Comparison of ENCODE assay signal across 30 cellular contexts in genomic region chr2:235223011-235223410, GRCh38.
"Had no signal": no experiment of that assay in that cellular context is flagged by ENCODE, and none has a peak within 500 bp of the region (broad histone marks: within the 10 kb centered on the region; RNA-seq: fewer than 3 reads in every experiment).

No MANE protein-coding gene starts in this region.

- H3K36me3 ChIP-seq: brain microvascular endothelial cell, right lobe of liver, stomach, thyroid gland, upper lobe of left lung, vagina had no signal

- ATAC-seq: effector memory CD8-positive, alpha-beta T cell; esophagus mucosa; left cardiac atrium; left ventricle myocardium superior; mucosa of descending colon; right lobe of liver; stimulated activated effector memory CD8-positive, alpha-beta T cell treated with anti-CD3 and anti-CD28 coated beads, Interleukin-12 subunit alpha, Interleukin-12 subunit beta, amount 100 ng/mL, for 72 hours; T-helper 17 cell had no signal

- H3K4me3 ChIP-seq: mucosa of descending colon, right lobe of liver, skin epidermis, stomach, thyroid gland, upper lobe of left lung, vagina had no signal

- H3K9me3 ChIP-seq: mucosa of descending colon, right lobe of liver, stomach, thyroid gland, upper lobe of left lung, vagina had no signal

- H3K4me1 ChIP-seq: right lobe of liver, stomach, thyroid gland, upper lobe of left lung, vagina had no signal

- DNase-seq: activated CD4-positive, alpha-beta memory T cell treated with anti-CD3 and anti-CD28 coated beads for 36 hours; activated CD4-positive, alpha-beta T cell treated with anti-CD3 and anti-CD28 coated beads, Interleukin-2, amount 10 ng/mL, durations not matched to agents 24 days and 14 days; activated CD4-positive, CD25-positive, alpha-beta regulatory T cell treated with anti-CD3 and anti-CD28 coated beads, Interleukin-2, amount 50 U/mL, for 72 hours; activated CD8-positive, alpha-beta memory T cell treated with anti-CD3 and anti-CD28 coated beads, Interleukin-2, amount 50 U/mL, for 4 hours; activated gamma-delta T cell; activated naive CD4-positive, alpha-beta T cell treated with anti-CD3 and anti-CD28 coated beads, Interleukin-2, amount 10 ng/mL, durations not matched to agents 7 days and 5 days; activated naive CD8-positive, alpha-beta T cell treated with anti-CD3 and anti-CD28 coated beads, Interleukin-2, amount 10 ng/mL, durations not matched to agents 7 days and 5 days; activated T-cell treated with anti-CD3 and anti-CD28 coated beads, Interleukin-2, amount 50 U/mL, for 1 hour; brain microvascular endothelial cell; caudate nucleus; cortex of kidney; effector memory CD8-positive, alpha-beta T cell; foreskin fibroblast; head of caudate nucleus; hippocampal formation; left cardiac atrium; left ventricle myocardium superior; mucosa of descending colon; right lobe of liver; stimulated activated CD4-positive, alpha-beta T cell treated with anti-CD3 and anti-CD28 coated beads, Interleukin-12 subunit alpha, Interleukin-12 subunit beta, amount 100 ng/mL, for 4 hours; stimulated activated CD4-positive, alpha-beta T cell treated with anti-CD3 and anti-CD28 coated beads, Interleukin-4, amount 100 ng/mL, for 1 hour; stomach; T-helper 17 cell; T1000; thyroid gland; upper lobe of left lung had no signal

- H3K27ac ChIP-seq: brain microvascular endothelial cell, right lobe of liver, skin epidermis, stomach, thyroid gland, upper lobe of left lung, vagina had no signal

- H3K27me3 ChIP-seq: brain microvascular endothelial cell, right lobe of liver, thyroid gland, upper lobe of left lung, vagina had no signal
